In genomic region chr1:156664949-156665411, GRCh38 we compare ENCODE assay signal across 8 cellular contexts. TPM values are rescaled to one million over a fixed set of nuclear protein-coding genes. Genes with fewer than 3 reads are reported as not detected.
DNase-seq lines count a peak whose midpoint lies in the region; ATAC-seq, FAIRE-seq and TF ChIP-seq lines count a peak whose summit lies in the region.
"Had no signal": no experiment of that assay in that cellular context is flagged by ENCODE, and none has a peak within 500 bp of the region (broad histone marks: within the 10 kb centered on the region; RNA-seq: fewer than 3 reads in every experiment).

No MANE protein-coding gene starts in this region.

- H3K4me3 ChIP-seq in H7 (ENCODE audit: insufficient read depth, low read depth, low read length) (no peak overlapping the region), transverse colon (no peak overlapping the region)
- H3K4me3 ChIP-seq: skin epidermis had no signal

- TF ChIP-seq CTCF in WTC11 (IDR thresholded peaks at IDR 0.05) (no peak), transverse colon (IDR thresholded peaks at IDR 0.05) (no peak)

- no peaks in the 10 kb centered on the region for H3K36me3 ChIP-seq in H7 (replicated peaks; ENCODE audit: control insufficient read depth, insufficient read depth, low read length)
- H3K36me3 ChIP-seq in transverse colon: no peaks in the 10 kb centered on the region

- H3K4me1 Mint-ChIP-seq in WTC11: peaks cover 92% of the 10 kb centered on the region

- TF ChIP-seq POLR2A in transverse colon (IDR thresholded peaks at IDR 0.05): no peak

- POLR2A ChIA-PET in WTC11 (lab: Charles Lee): interaction anchor here (1.1 to 8.2 kb wide), 6 partner anchors 11 to 87 kb away, joined by 3 to 150 read pairs (median 4); partner anchors contain the start of genes CRABP2, HDGF, NAXE and NES

- DNase-seq in H7 (peak; percentile 78), WTC11 (ENCODE audit: low spot score) (no peak), left lobe of liver (ENCODE audit: low spot score) (no peak), transverse colon (peak; percentile 45), HTR-8/SVneo (ENCODE audit: insufficient read length, low spot score) (no peak)
- no peak for DNase-seq in NK-92 treated with Interleukin-12 subunit alpha and Interleukin-12 subunit beta, amount 100 ng/mL, for 24 hours (lab: John Stamatoyannopoulos, UW)

- no peak overlapping the region; the same call in 1 of the 2 replicates for H3K27ac Mint-ChIP-seq in WTC11

- no peaks in the 10 kb centered on the region; the same call in 1 of the 2 replicates for H3K27me3 Mint-ChIP-seq in WTC11 (ENCODE audit: low read depth)

- WGBS in transverse colon (ENCODE audit: low coverage in 1 of 2), 2 donors: 16% methylated on average over 12 of the region's 12 CpGs; no CpG with 5 or more reads in 1 of the 2 donors

- intact Hi-C loops in transverse colon (cut with DNase I; ENCODE audit: low total_unique reads): no loop called here

- H3K27me3 ChIP-seq in H7 (ENCODE audit: control insufficient read depth, insufficient read depth, low read length) (no peaks in the 10 kb centered on the region), transverse colon (no peaks in the 10 kb centered on the region)

- no peak overlapping the region for H3K4me3 Mint-ChIP-seq in WTC11

- ATAC-seq in WTC11 (peak; percentile 6), left lobe of liver (peak; percentile 29), HG03342 (IDR thresholded peaks at IDR 0.05; ENCODE audit: unreplicated experiment) (no peak)

- H3K9me3 ChIP-seq in transverse colon: no peaks in the 10 kb centered on the region

- peaks cover 46 to 86% (median 61%) of the 10 kb centered on the region in 4 donors for H3K4me1 ChIP-seq in transverse colon

- FAIRE-seq in HTR-8/SVneo (lab: Jason Lieb, UNC): no peak

- CTCF ChIA-PET in WTC11 (lab: Charles Lee): interaction anchor here (0.6 to 12.6 kb wide), 9 partner anchors 14 to 184 kb away, joined by 3 to 437 read pairs (median 11); partner anchors contain the start of genes CRABP2, HAPLN2, ISG20L2 and METTL25B

- TF ChIP-seq EP300 in transverse colon (IDR thresholded peaks at IDR 0.05; ENCODE audit: low read depth): no peak

- H3K36me3 Mint-ChIP-seq in WTC11: no peaks in the 10 kb centered on the region

- H3K9me3 Mint-ChIP-seq in WTC11: no peaks in the 10 kb centered on the region

- peak overlapping the region; percentile 72 to 89 (median 87) for H3K27ac ChIP-seq in transverse colon

- in situ Hi-C loops in transverse colon (cut with MboI; ENCODE audit: low pct_ligation_motif_present in 1 of 4, low pct_unique_long_range_greater_than_20kb in 1 of 4, low sequenced_read_pairs in 3 of 4): no loop called here

TF ChIP-seq in WTC11, 78 proteins besides CTCF, POLR2A, EP300 and RAD21:
- TF ChIP-seq JUN (CRISPR knock-in tag; IDR thresholded peaks at IDR 0.05) (no peak), CREM (CRISPR knock-in tag; IDR thresholded peaks at IDR 0.05) (no peak), ZNF219 (CRISPR knock-in tag; IDR thresholded peaks at IDR 0.05; ENCODE audit: borderline replicate concordance) (no peak), NR3C1 (CRISPR knock-in tag; conservative IDR thresholded peaks at IDR 0.05; ENCODE audit: low read depth) (no peak), ZNF121 (CRISPR knock-in tag; IDR thresholded peaks at IDR 0.05) (no peak)

RNA-seq across cellular contexts. Expression of gene NES, which starts 12.2 kb away (rescaled TPM):
- total RNA-seq in H7 (2014; rRNA removed; shearing (Covaris generic)): 220 and 231 TPM in 2 replicates
- 103 to 127 TPM (median 104 TPM) in 3 replicates for total RNA-seq in WTC11 (2021)
- total RNA-seq in left lobe of liver: 1.4 TPM
- total RNA-seq in transverse colon: 10 to 100 TPM in 1 of 4 donors, 1 to 10 TPM in 3; 3.3 to 15.5 (median 5.5) TPM

RNA-seq across cellular contexts. Expression of gene BCAN, which starts 23.1 kb away (rescaled TPM):
- 1.7 and 4.1 TPM in 2 replicates for total RNA-seq in H7 (2014; rRNA removed; shearing (Covaris generic))
- total RNA-seq in WTC11 (2021) (2.5 to 3.7 TPM (median 3.6 TPM) in 3 replicates), left lobe of liver (not detected), transverse colon (under 1 TPM in 2 of 4 donors, not detected in 2; 0.55 to 0.95 TPM)

RNA-seq across cellular contexts. Expression of gene CRABP2, which starts 40.4 kb away (rescaled TPM):
- total RNA-seq in H7 (2014; rRNA removed; shearing (Covaris generic)): 137 and 190 TPM in 2 replicates
- total RNA-seq in WTC11 (2021): 135 to 195 TPM (median 186 TPM) in 3 replicates
- total RNA-seq in left lobe of liver: 0.33 TPM
- 1 to 10 TPM in 1 of 4 donors, under 1 TPM in 1, not detected in 2; 0.79 to 1.9 TPM for total RNA-seq in transverse colon

RNA-seq across cellular contexts. Expression of gene HAPLN2, which starts 45.8 kb away (rescaled TPM):
- 0.73 and 1.3 TPM in 2 replicates for total RNA-seq in H7 (2014; rRNA removed; shearing (Covaris generic))
- total RNA-seq in WTC11 (2021): 1.1 to 1.3 TPM (median 1.2 TPM) in 3 replicates
- total RNA-seq in left lobe of liver: not detected
- total RNA-seq in transverse colon: 1 to 10 TPM in 1 of 4 donors, under 1 TPM in 1, not detected in 2; 0.55 to 1.9 TPM

Comparison
In these comparisons a context has a peak if more than half of its experiments do, and no peak if none do; other contexts are left out.
1. DNase-seq: peak in H7 (single experiment) and transverse colon (single experiment); none in WTC11 (single experiment), left lobe of liver (single experiment), HTR-8/SVneo (single experiment) and NK-92 treated with Interleukin-12 subunit alpha and Interleukin-12 subunit beta, amount 100 ng/mL, for 24 hours (single experiment).
2. RNA of gene CRABP2, which starts 40.4 kb away (total RNA-seq): 137 to 190 TPM in H7 and 135 to 195 TPM in WTC11; 0.79 to 1.9 TPM in transverse colon and 0.33 TPM in left lobe of liver (single experiment); every median in the first group is over 10 times any median in the second.